ENCODE assay signal across 29 cellular contexts in the genomic region with DNA sequence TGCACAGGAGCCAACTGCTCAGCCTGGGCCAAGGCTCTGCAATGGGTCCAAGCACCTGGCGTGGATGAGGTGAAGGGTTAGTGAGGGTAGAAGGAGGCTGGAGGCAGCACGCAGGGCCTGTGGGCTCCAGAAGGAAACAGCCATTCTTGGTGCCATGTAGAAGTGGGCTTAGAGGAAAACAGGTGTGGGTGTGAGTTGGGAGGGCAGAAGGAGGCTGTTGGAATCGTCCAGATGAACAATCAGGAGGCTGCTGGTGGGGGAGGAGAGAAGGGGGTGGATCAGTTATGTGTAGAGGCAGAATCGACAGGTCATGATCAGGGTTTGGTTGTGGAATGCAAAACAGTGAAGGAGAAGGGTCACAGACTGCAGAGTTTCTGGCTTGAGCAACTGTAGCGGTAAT.
"Had no signal": no experiment of that assay in that cellular context is flagged by ENCODE, and none has a peak within 500 bp of the region (broad histone marks: within the 10 kb centered on the region; RNA-seq: fewer than 3 reads in every experiment).

No MANE protein-coding gene starts in this region.

- H3K36me3 ChIP-seq: ascending aorta, breast epithelium, cardiac muscle cell, esophagus squamous epithelium, gastroesophageal sphincter had no signal

- ATAC-seq: activated naive CD4-positive, alpha-beta T cell treated with anti-CD3 and anti-CD28 coated beads, Interleukin-2, amount 50 U/mL, for 72 hours; activated T-cell treated with anti-CD3 and anti-CD28 coated beads, Interleukin-2, amount 50 U/mL, for 72 hours; gastroesophageal sphincter had no signal

- H3K9me3 Mint-ChIP-seq: activated CD4-positive, alpha-beta memory T cell treated with anti-CD3 and anti-CD28 coated beads, Interleukin-2, amount 10 ng/mL, durations not matched to agents 7 days and 5 days; activated CD4-positive, alpha-beta T cell treated with anti-CD3 and anti-CD28 coated beads, Interleukin-2, amount 10 ng/mL, durations not matched to agents 7 days and 5 days; activated naive CD4-positive, alpha-beta T cell treated with anti-CD3 and anti-CD28 coated beads, Interleukin-2, amount 10 ng/mL, durations not matched to agents 7 days and 5 days; activated naive CD4-positive, alpha-beta T cell treated with anti-CD3 and anti-CD28 coated beads, Interleukin-2, amount 50 U/mL, for 72 hours; activated naive CD8-positive, alpha-beta T cell treated with anti-CD3 and anti-CD28 coated beads, Interleukin-2, amount 10 ng/mL, durations not matched to agents 7 days and 5 days; activated T-cell treated with anti-CD3 and anti-CD28 coated beads, Interleukin-2, amount 50 U/mL, for 24 hours; activated T-cell treated with anti-CD3 and anti-CD28 coated beads, Interleukin-2, amount 50 U/mL, for 72 hours; dendritic cell treated with granulocyte-macrophage colony-stimulating factor and Interleukin-4, amounts not matched to agents 40 ng/mL and 50 ng/mL, for 4 days had no signal

- DNase-seq: activated CD4-positive, alpha-beta memory T cell treated with anti-CD3 and anti-CD28 coated beads, Interleukin-2, amount 10 ng/mL, durations not matched to agents 7 days and 5 days; activated CD4-positive, alpha-beta T cell treated with anti-CD3 and anti-CD28 coated beads for 1 hour; activated CD4-positive, alpha-beta T cell treated with anti-CD3 and anti-CD28 coated beads for 4 hours; activated CD4-positive, alpha-beta T cell treated with anti-CD3 and anti-CD28 coated beads, Interleukin-2, amount 10 ng/mL, durations not matched to agents 7 days and 5 days; activated CD4-positive, alpha-beta T cell treated with anti-CD3 and anti-CD28 coated beads, Interleukin-2, amount 50 U/mL, for 4 hours; activated CD8-positive, alpha-beta memory T cell treated with anti-CD3 and anti-CD28 coated beads, Interleukin-2, amount 50 U/mL, for 48 hours; activated gamma-delta T cell; activated naive CD4-positive, alpha-beta T cell; activated naive CD4-positive, alpha-beta T cell treated with anti-CD3 and anti-CD28 coated beads, Interleukin-2, amount 10 ng/mL, durations not matched to agents 7 days and 5 days; activated naive CD8-positive, alpha-beta T cell treated with anti-CD3 and anti-CD28 coated beads, Interleukin-2, amount 10 ng/mL, durations not matched to agents 7 days and 5 days; activated T-cell treated with anti-CD3 and anti-CD28 coated beads for 4 hours; activated T-cell treated with anti-CD3 and anti-CD28 coated beads, Interleukin-2, amount 50 U/mL, for 24 hours; activated T-cell treated with anti-CD3 and anti-CD28 coated beads, Interleukin-2, amount 50 U/mL, for 72 hours; central memory CD4-positive, alpha-beta T cell; dorsolateral prefrontal cortex; effector CD4-positive, alpha-beta T cell; esophagus squamous epithelium; foreskin melanocyte; head of caudate nucleus; T-helper 2 cell had no signal

- H3K36me3 Mint-ChIP-seq: activated naive CD4-positive, alpha-beta T cell treated with anti-CD3 and anti-CD28 coated beads, Interleukin-2, amount 10 ng/mL, durations not matched to agents 7 days and 5 days; activated naive CD4-positive, alpha-beta T cell treated with anti-CD3 and anti-CD28 coated beads, Interleukin-2, amount 50 U/mL, for 72 hours; activated naive CD8-positive, alpha-beta T cell treated with anti-CD3 and anti-CD28 coated beads, Interleukin-2, amount 10 ng/mL, durations not matched to agents 7 days and 5 days; brain had no signal

- H3K4me3 Mint-ChIP-seq: activated CD4-positive, alpha-beta memory T cell treated with anti-CD3 and anti-CD28 coated beads, Interleukin-2, amount 10 ng/mL, durations not matched to agents 7 days and 5 days; activated CD4-positive, alpha-beta T cell treated with anti-CD3 and anti-CD28 coated beads, Interleukin-2, amount 10 ng/mL, durations not matched to agents 7 days and 5 days; activated naive CD4-positive, alpha-beta T cell treated with anti-CD3 and anti-CD28 coated beads, Interleukin-2, amount 10 ng/mL, durations not matched to agents 7 days and 5 days; activated naive CD8-positive, alpha-beta T cell treated with anti-CD3 and anti-CD28 coated beads, Interleukin-2, amount 10 ng/mL, durations not matched to agents 7 days and 5 days; activated T-cell treated with anti-CD3 and anti-CD28 coated beads, Interleukin-2, amount 50 U/mL, for 24 hours; activated T-cell treated with anti-CD3 and anti-CD28 coated beads, Interleukin-2, amount 50 U/mL, for 72 hours; brain; dendritic cell treated with granulocyte-macrophage colony-stimulating factor and Interleukin-4, amounts not matched to agents 40 ng/mL and 50 ng/mL, for 4 days had no signal

- H3K27ac ChIP-seq: ascending aorta, breast epithelium, cardiac muscle cell, coronary artery, dorsolateral prefrontal cortex, epithelial cell of prostate, esophagus squamous epithelium, gastroesophageal sphincter had no signal

- H3K4me3 ChIP-seq: ascending aorta, breast epithelium, cardiac muscle cell, coronary artery, dorsolateral prefrontal cortex, esophagus squamous epithelium, gastroesophageal sphincter had no signal

- H3K9me3 ChIP-seq: ascending aorta, breast epithelium, esophagus squamous epithelium, gastroesophageal sphincter had no signal

- H3K4me1 ChIP-seq: ascending aorta, breast epithelium, esophagus squamous epithelium, gastroesophageal sphincter had no signal

- H3K27me3 ChIP-seq: ascending aorta, breast epithelium, cardiac muscle cell, dorsolateral prefrontal cortex, esophagus squamous epithelium, gastroesophageal sphincter had no signal

- H3K27ac Mint-ChIP-seq: activated CD4-positive, alpha-beta memory T cell treated with anti-CD3 and anti-CD28 coated beads, Interleukin-2, amount 10 ng/mL, durations not matched to agents 7 days and 5 days; activated CD4-positive, alpha-beta T cell treated with anti-CD3 and anti-CD28 coated beads, Interleukin-2, amount 10 ng/mL, durations not matched to agents 7 days and 5 days; activated naive CD4-positive, alpha-beta T cell treated with anti-CD3 and anti-CD28 coated beads, Interleukin-2, amount 10 ng/mL, durations not matched to agents 7 days and 5 days; activated naive CD4-positive, alpha-beta T cell treated with anti-CD3 and anti-CD28 coated beads, Interleukin-2, amount 50 U/mL, for 72 hours; activated naive CD8-positive, alpha-beta T cell treated with anti-CD3 and anti-CD28 coated beads, Interleukin-2, amount 10 ng/mL, durations not matched to agents 7 days and 5 days; activated T-cell treated with anti-CD3 and anti-CD28 coated beads, Interleukin-2, amount 50 U/mL, for 24 hours; activated T-cell treated with anti-CD3 and anti-CD28 coated beads, Interleukin-2, amount 50 U/mL, for 72 hours; brain; dendritic cell treated with granulocyte-macrophage colony-stimulating factor and Interleukin-4, amounts not matched to agents 40 ng/mL and 50 ng/mL, for 4 days had no signal

- H3K27me3 Mint-ChIP-seq: activated CD4-positive, alpha-beta T cell treated with anti-CD3 and anti-CD28 coated beads, Interleukin-2, amount 10 ng/mL, durations not matched to agents 7 days and 5 days; dendritic cell treated with granulocyte-macrophage colony-stimulating factor and Interleukin-4, amounts not matched to agents 40 ng/mL and 50 ng/mL, for 4 days had no signal

- H3K4me1 Mint-ChIP-seq: activated CD4-positive, alpha-beta memory T cell treated with anti-CD3 and anti-CD28 coated beads, Interleukin-2, amount 10 ng/mL, durations not matched to agents 7 days and 5 days; activated CD4-positive, alpha-beta T cell treated with anti-CD3 and anti-CD28 coated beads, Interleukin-2, amount 10 ng/mL, durations not matched to agents 7 days and 5 days; activated naive CD4-positive, alpha-beta T cell treated with anti-CD3 and anti-CD28 coated beads, Interleukin-2, amount 10 ng/mL, durations not matched to agents 7 days and 5 days; activated naive CD8-positive, alpha-beta T cell treated with anti-CD3 and anti-CD28 coated beads, Interleukin-2, amount 10 ng/mL, durations not matched to agents 7 days and 5 days; brain had no signal
